In the genomic region with DNA sequence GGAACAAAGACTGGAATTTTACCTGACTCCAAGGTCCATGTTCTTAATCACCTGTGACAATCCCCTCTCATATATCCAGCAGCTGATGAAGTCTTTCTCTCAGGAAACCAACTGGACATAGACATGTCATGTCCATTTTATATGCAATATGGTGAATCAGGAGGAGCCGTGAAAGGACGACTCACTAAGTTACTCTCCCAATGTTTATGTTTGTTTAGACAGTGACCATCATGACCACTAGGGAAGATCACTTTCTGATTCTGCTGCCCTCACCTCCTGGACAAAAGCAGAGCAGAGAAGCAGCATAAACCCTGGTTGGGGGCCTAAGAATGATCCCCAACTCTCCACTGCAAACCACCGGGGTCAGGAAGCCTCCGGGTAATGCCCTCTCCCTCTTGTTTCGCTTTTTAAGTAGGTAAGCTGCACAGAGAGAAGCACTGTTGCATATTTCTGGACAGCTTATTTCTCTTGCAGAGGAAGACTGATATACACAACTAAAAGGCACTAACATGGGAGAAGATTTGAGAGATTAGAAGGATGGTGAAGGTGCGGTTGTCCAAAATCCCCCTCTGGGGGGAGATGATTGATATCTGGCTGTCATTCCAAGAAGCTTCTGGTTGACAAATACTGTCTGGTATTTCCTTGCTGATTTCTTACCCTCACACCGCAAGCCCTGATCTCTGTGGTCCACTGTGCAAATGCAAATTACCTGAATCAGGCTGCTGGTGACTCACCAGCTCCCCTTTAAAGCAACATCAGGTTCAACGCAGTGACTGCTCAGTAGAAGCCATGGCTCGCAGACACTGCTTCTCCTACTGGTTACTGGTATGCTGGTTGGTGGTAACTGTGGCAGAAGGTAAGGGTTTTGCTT, we compare ENCODE assay signal across 8 cellular contexts. TPM values are rescaled to one million over a fixed set of nuclear protein-coding genes. Genes with fewer than 3 reads are reported as not detected.
DNase-seq lines count a peak whose midpoint lies in the region; ATAC-seq and TF ChIP-seq lines count a peak whose summit lies in the region.

A gene with protein sequence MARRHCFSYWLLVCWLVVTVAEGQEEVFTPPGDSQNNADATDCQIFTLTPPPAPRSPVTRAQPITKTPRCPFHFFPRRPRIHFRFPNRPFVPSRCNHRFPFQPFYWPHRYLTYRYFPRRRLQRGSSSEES (plus strand): TSS at position 773 of the 871 bp plus-strand sequence. CDS start 17 bp downstream, at position 790.

- peak; percentile 94 for ATAC-seq in HG02759 (IDR thresholded peaks at IDR 0.05; ENCODE audit: unreplicated experiment)

- peak within 1 kb of the TSS; percentile 17 for H2AFZ ChIP-seq in OCI-LY3 (ENCODE audit: low read depth, low read length)

- H3K4me3 ChIP-seq in OCI-LY3 (ENCODE audit: low read length) (peak within 1 kb of the TSS; percentile 65), fibroblast of villous mesenchyme (ENCODE audit: low read depth, low read length) (no peak within 1 kb of the TSS)

- peak within 1 kb of the TSS; percentile 84 for H3K4me2 ChIP-seq in OCI-LY3 (ENCODE audit: low read length)

- H3K9ac ChIP-seq in OCI-LY3 (ENCODE audit: low read length): no peak within 1 kb of the TSS

- H3K36me3 ChIP-seq in OCI-LY3 (replicated peaks; ENCODE audit: low read depth, low read length): no peaks in the 10 kb centered on the region

- no peaks in the 10 kb centered on the region for H3K9me3 ChIP-seq in OCI-LY3 (ENCODE audit: insufficient read depth, low read length)

- H4K20me1 ChIP-seq in OCI-LY3 (ENCODE audit: insufficient read depth, low read length): no peaks in the 10 kb centered on the region

- no peak for TF ChIP-seq CTCF in OCI-LY3 (IDR thresholded peaks at IDR 0.05; ENCODE audit: low read depth, low read length)
- TF ChIP-seq CTCF in fibroblast of villous mesenchyme (IDR thresholded peaks at IDR 0.05; ENCODE audit: insufficient read depth, low read depth, low read length): peak; percentile 12

- H3K79me2 ChIP-seq in OCI-LY3 (ENCODE audit: low read length): no peaks in the 10 kb centered on the region

- H3K4me1 ChIP-seq in OCI-LY3 (ENCODE audit: low read length): peaks cover 30% of the 10 kb centered on the region

- H3K27ac ChIP-seq in OCI-LY3 (ENCODE audit: low read length): no peak within 1 kb of the TSS
- no peak within 1 kb of the TSS for H3K27ac ChIP-seq in substantia nigra (ENCODE audit: low read depth, low read length, poor library complexity, severe bottlenecking)

- H3K27me3 ChIP-seq in OCI-LY3 (ENCODE audit: low read depth, low read length): peaks cover 3% of the 10 kb centered on the region; the same call in 1 of the 2 replicates

- DNase-seq in activated T-cell treated with anti-CD3 and anti-CD28 coated beads for 48 hours (ENCODE audit: low read depth) (peak; percentile 12), activated T-cell treated with anti-CD3 and anti-CD28 coated beads for 4 hours (no peak), fibroblast of villous mesenchyme (ENCODE audit: low read depth) (no peak), NCI-H1694 (lab: John Stamatoyannopoulos, UW) (no peak), substantia nigra (lab: John Stamatoyannopoulos, UW) (no peak), SKM-1 treated with dmso at 0.1 percent for 144 hours (lab: John Stamatoyannopoulos, UW; ENCODE audit: unreplicated experiment) (no peak)

RNA-seq across cellular contexts. Expression of the gene that starts here (rescaled TPM):
- total RNA-seq in fibroblast of villous mesenchyme: not detected in 2 replicates
